In genomic region chr10:21750424-21750823, GRCh38 we compare ENCODE assay signal across 30 cellular contexts.
DNase-seq lines count a peak whose midpoint lies in the region; ATAC-seq, FAIRE-seq and TF ChIP-seq lines count a peak whose summit lies in the region.
"Had no signal": no experiment of that assay in that cellular context is flagged by ENCODE, and none has a peak within 500 bp of the region (broad histone marks: within the 10 kb centered on the region; RNA-seq: fewer than 3 reads in every experiment).

No MANE protein-coding gene starts in this region.

- H2BK12ac ChIP-seq in H1 (ENCODE audit: low read depth, low read length): peak overlapping the region; percentile 100

- FAIRE-seq in H1 (lab: Jason Lieb, UNC): no peak
- FAIRE-seq: A549 had no signal

- H3K4me2 ChIP-seq in H1 (ENCODE audit: insufficient read depth in 1 of 2, low read depth in 2 of 2, low read length in 2 of 2): peak overlapping the region in 1 of 2 experiments; percentile 61; a peak in 1 of 4 replicates
- no peak overlapping the region for H3K4me2 ChIP-seq in mesendoderm (ENCODE audit: low read length)
- H3K4me2 ChIP-seq: A549 had no signal

- H3K18ac ChIP-seq in H1 (ENCODE audit: extremely low read depth, low read length) (peak overlapping the region; percentile 84), mesendoderm (ENCODE audit: low read length) (peak overlapping the region; percentile 3)

- ATAC-seq in HG03045 (IDR thresholded peaks at IDR 0.05; ENCODE audit: unreplicated experiment): no peak
- ATAC-seq: A549; heart right ventricle; naive thymus-derived CD4-positive, alpha-beta T cell had no signal

- no peak overlapping the region for H3K14ac ChIP-seq in H1 (ENCODE audit: insufficient read length)

- DNase-seq in Caco-2 (no peak), H1 (ENCODE audit: low read depth in 1 of 2, low spot score in 2 of 2) (no peak), mesendoderm (peak; percentile 31), NCI-H2107 (lab: John Stamatoyannopoulos, UW) (no peak), NCI-H1417 (lab: John Stamatoyannopoulos, UW) (no peak)
- no peak for DNase-seq in stimulated activated CD4-positive, alpha-beta T cell treated with anti-CD3 and anti-CD28 coated beads, Interleukin-12 subunit alpha, Interleukin-12 subunit beta, amount 100 ng/mL, for 4 hours
- DNase-seq: activated CD4-positive, CD25-positive, alpha-beta regulatory T cell; activated naive CD4-positive, alpha-beta T cell treated with Interleukin-2 at 50 U/mL for 16 hours; BE2C; CD8-positive, alpha-beta memory T cell; DMS79; foreskin fibroblast; heart right ventricle; left ventricle myocardium inferior; midbrain; naive thymus-derived CD4-positive, alpha-beta T cell; NCI-H1048; NCI-H187 treated with DMSO at 0.1 percent for 48 hours; NCI-H526; stimulated activated CD4-positive, alpha-beta T cell treated with anti-CD3 and anti-CD28 coated beads, Interleukin-1b, Interleukin-23, amount 100 ng/mL, for 48 hours; stimulated activated CD8-positive, alpha-beta memory T cell treated with anti-CD3 and anti-CD28 coated beads, Interleukin-4, amount 100 ng/mL, for 48 hours had no signal

- H3K4me1 ChIP-seq in Caco-2: peaks cover 36% of the 10 kb centered on the region
- H3K4me1 ChIP-seq in HUES64 (ENCODE audit: insufficient read depth, low read length): peaks cover 36% of the 10 kb centered on the region
- peaks cover 13 to 44% (median 33%) of the 10 kb centered on the region in 4 experiments for H3K4me1 ChIP-seq in H1 (replicated peaks in 1 of 4; ENCODE audit: control insufficient read depth in 3 of 4, insufficient read depth in 4 of 4, low read length in 3 of 4)
- peaks cover 18% of the 10 kb centered on the region for H3K4me1 ChIP-seq in mesendoderm (ENCODE audit: control insufficient read depth, low read depth, low read length)
- H3K4me1 ChIP-seq: A549, heart right ventricle, left ventricle myocardium inferior, SJSA1, tibial nerve had no signal

- no peaks in the 10 kb centered on the region for H3K79me2 ChIP-seq in H1 (ENCODE audit: control insufficient read depth in 1 of 2, insufficient read depth in 2 of 2, low read length in 2 of 2)
- H3K79me2 ChIP-seq in mesendoderm (ENCODE audit: control insufficient read depth, insufficient read depth, low read length): no peaks in the 10 kb centered on the region

- peak overlapping the region; percentile 19 for H3K56ac ChIP-seq in H1 (replicated peaks; ENCODE audit: insufficient read length, low read depth, low read length)
- peak overlapping the region; percentile 12 for H3K56ac ChIP-seq in mesendoderm (ENCODE audit: low read length)

- no peaks in the 10 kb centered on the region for H3K9me3 Mint-ChIP-seq in Caco-2 (ENCODE audit: unreplicated experiment)
- H3K9me3 Mint-ChIP-seq: brain; CD8-positive, alpha-beta memory T cell; naive thymus-derived CD4-positive, alpha-beta T cell had no signal

- H3K4me1 Mint-ChIP-seq in Caco-2 (ENCODE audit: low read depth, unreplicated experiment): peaks cover 27% of the 10 kb centered on the region

- H2BK20ac ChIP-seq in H1 (ENCODE audit: low read length): peak overlapping the region; percentile 99; the same call in 1 of the 2 replicates

- peak in 1 of 2 experiments; percentile 56; a peak in 1 of 3 replicates for TF ChIP-seq POLR2A in H1 (IDR thresholded peaks at IDR 0.05; ENCODE audit: control extremely low read depth in 1 of 2, low read depth in 2 of 2, low read length in 2 of 2)

- TF ChIP-seq CTCF in Caco-2 (IDR thresholded peaks at IDR 0.05; ENCODE audit: insufficient read depth in 1 of 2, low read depth in 1 of 2, low read length in 1 of 2, severe bottlenecking in 1 of 2, unreplicated experiment in 1 of 2) (no peak), H1 (IDR thresholded peaks at IDR 0.05; ENCODE audit: control extremely low read depth in 1 of 3, insufficient read depth in 1 of 3, low read depth in 1 of 3, low read length in 3 of 3) (no peak)

- H4K20me1 ChIP-seq in H1 (replicated peaks in 1 of 2; ENCODE audit: control insufficient read depth in 1 of 2, insufficient read depth in 2 of 2, low read length in 2 of 2): no peaks in the 10 kb centered on the region

- H2AFZ ChIP-seq in H1 (ENCODE audit: low read length): no peak overlapping the region

- no peak overlapping the region for H3K23ac ChIP-seq in H1 (ENCODE audit: insufficient read length)
- no peak overlapping the region for H3K23ac ChIP-seq in mesendoderm (ENCODE audit: low read length)

- peak overlapping the region; percentile 87 for H2BK120ac ChIP-seq in H1 (replicated peaks; ENCODE audit: low read depth, low read length)
- H2BK120ac ChIP-seq in mesendoderm (ENCODE audit: low read depth, low read length): no peak overlapping the region

- H3K36me3 ChIP-seq in Caco-2 (ENCODE audit: control insufficient read depth, insufficient read depth, low read length) (no peaks in the 10 kb centered on the region), HUES64 (ENCODE audit: insufficient read depth, low read length) (no peaks in the 10 kb centered on the region), H1 (ENCODE audit: control insufficient read depth in 2 of 4, insufficient read depth in 4 of 4, low read length in 3 of 4) (no peaks in the 10 kb centered on the region; a peak in 1 of 8 replicates), mesendoderm (ENCODE audit: control insufficient read depth, insufficient read depth, low read length) (no peaks in the 10 kb centered on the region)
- H3K36me3 ChIP-seq: BE2C, SJSA1 had no signal

- H2BK15ac ChIP-seq in H1 (ENCODE audit: low read length) (0 out of 2 replicates have a peak overlapping the region, but pooled peaks have one; percentile 61), mesendoderm (replicated peaks; ENCODE audit: low read depth) (no peak overlapping the region)

- peak overlapping the region; percentile 71 for H4K8ac ChIP-seq in H1 (ENCODE audit: extremely low read depth, insufficient read depth, low read length)
- H4K8ac ChIP-seq in mesendoderm (ENCODE audit: low read depth, low read length): no peak overlapping the region

- CTCF ChIA-PET in Caco-2 (lab: Charles Lee) (interaction anchor here (0.5 kb wide), 1 partner anchor 600 kb away, joined by 3 read pairs; no protein-coding TSS in a partner anchor), H1 (lab: Charles Lee; ENCODE audit: partially characterized antibody) (interaction anchor here (0.6 to 1.3 kb wide), 3 partner anchors 10 to 42 kb away, joined by 3 read pairs; no protein-coding TSS in a partner anchor)

- H4K91ac ChIP-seq in H1 (replicated peaks; ENCODE audit: insufficient read length, low read length): peak overlapping the region; percentile 99

- no peaks in the 10 kb centered on the region for H3K79me1 ChIP-seq in H1 (ENCODE audit: low read depth, low read length)
- no peaks in the 10 kb centered on the region for H3K79me1 ChIP-seq in mesendoderm (ENCODE audit: low read length)

- no peak overlapping the region for H3K4ac ChIP-seq in H1 (replicated peaks; ENCODE audit: insufficient read length, low read depth, low read length)
- H3K4ac ChIP-seq in mesendoderm (ENCODE audit: low read depth, low read length): no peak overlapping the region

- POLR2A ChIA-PET in Caco-2 (lab: Charles Lee): no interaction called here
- POLR2A ChIA-PET in H1 (lab: Charles Lee; ENCODE audit: partially characterized antibody): interaction anchor here (0.7 to 3.1 kb wide), 12 partner anchors 9 to 247 kb away, joined by 3 to 11 read pairs (median 4); partner anchors contain the start of gene SKIDA1

- H2BK5ac ChIP-seq in H1 (ENCODE audit: low read depth, low read length) (peak overlapping the region; percentile 99), mesendoderm (ENCODE audit: low read length) (no peak overlapping the region)

- peaks cover 59% of the 10 kb centered on the region for H3K36me3 Mint-ChIP-seq in Caco-2 (ENCODE audit: insufficient read depth, unreplicated experiment)

- H3K27ac ChIP-seq in HUES64 (ENCODE audit: low read depth, low read length): peak overlapping the region; percentile 83
- H3K27ac ChIP-seq in H1 (ENCODE audit: low read depth, low read length): peak overlapping the region; percentile 65; the same call in 1 of the 2 replicates
- H3K27ac ChIP-seq in mesendoderm (ENCODE audit: low read depth, low read length): no peak overlapping the region
- H3K27ac ChIP-seq: A549, epithelial cell of prostate, heart right ventricle, HL-60, left ventricle myocardium inferior, SJSA1, tibial nerve had no signal

- H3K4me3 ChIP-seq in Caco-2 (ENCODE audit: low read depth, low read length) (no peak overlapping the region), HUES64 (ENCODE audit: low read length) (no peak overlapping the region), H1 (ENCODE audit: extremely low read depth in 1 of 4, insufficient read depth in 2 of 4, low read depth in 3 of 4, low read length in 4 of 4) (0 out of 8 replicates have a peak overlapping the region, but pooled peaks of 1 of the 4 experiments have one; percentile 3), mesendoderm (ENCODE audit: low read length) (no peak overlapping the region)
- H3K4me3 ChIP-seq: A549, heart right ventricle, left ventricle myocardium inferior, SJSA1, skin epidermis, tibial nerve had no signal

- H3K27me3 Mint-ChIP-seq in Caco-2 (ENCODE audit: insufficient read depth, unreplicated experiment): no peaks in the 10 kb centered on the region
- H3K27me3 Mint-ChIP-seq: brain; CD8-positive, alpha-beta memory T cell; naive thymus-derived CD4-positive, alpha-beta T cell had no signal

- H2AK5ac ChIP-seq in H1 (ENCODE audit: low read depth, low read length) (peak overlapping the region; percentile 45; the same call in 1 of the 2 replicates), mesendoderm (ENCODE audit: low read length) (peak overlapping the region; percentile 60)

- no peak for TF ChIP-seq RAD21 in H1 (IDR thresholded peaks at IDR 0.05 in 1 of 2, conservative IDR thresholded peaks at IDR 0.05 in 1 of 2; ENCODE audit: low read depth in 2 of 2, low read length in 2 of 2)

- H3K9me3 ChIP-seq in Caco-2 (no peaks in the 10 kb centered on the region), HUES64 (ENCODE audit: insufficient read depth, low read depth, low read length) (no peaks in the 10 kb centered on the region), H1 (ENCODE audit: insufficient read depth in 2 of 2, low read depth in 1 of 2, low read length in 1 of 2) (no peaks in the 10 kb centered on the region)
- H3K9me3 ChIP-seq: A549, BE2C, heart right ventricle, left ventricle myocardium inferior, SJSA1, tibial nerve had no signal

- WGBS in HUES64: 80% methylated on average over 12 of the region's 12 CpGs
- 72% methylated on average over 12 of the region's 12 CpGs; no CpG with 5 or more reads in 1 of the 2 experiments for WGBS in H1 (ENCODE audit: extremely low coverage in 1 of 2, insufficient coverage in 1 of 2, insufficient read length in 1 of 2, insufficient replicate concordance in 2 of 2, low coverage in 1 of 2, low lambda C conversion rate in 2 of 2, missing lambda C conversion rate in 1 of 2), 2 experiments
- no CpG with 5 or more reads among the region's 12 CpGs for WGBS in mesendoderm (ENCODE audit: extremely low coverage, insufficient coverage, low lambda C conversion rate)

- peaks cover 3% of the 10 kb centered on the region; the same call in 1 of the 2 replicates for H3K23me2 ChIP-seq in H1 (ENCODE audit: low read depth, low read length)

- TF ChIP-seq EP300 in H1 (IDR thresholded peaks at IDR 0.05; ENCODE audit: borderline replicate concordance in 1 of 2, low read depth in 2 of 2, low read length in 2 of 2): no peak

- peak overlapping the region; percentile 23 for H4K5ac ChIP-seq in H1 (ENCODE audit: insufficient read length, low read depth, low read length)
- H4K5ac ChIP-seq in mesendoderm (ENCODE audit: low read length): no peak overlapping the region

- peak overlapping the region; percentile 60 for H3K27ac Mint-ChIP-seq in Caco-2 (ENCODE audit: unreplicated experiment)

- no peaks in the 10 kb centered on the region for H3K27me3 ChIP-seq in Caco-2 (replicated peaks; ENCODE audit: control insufficient read depth, insufficient read depth, low read length)
- no peaks in the 10 kb centered on the region for H3K27me3 ChIP-seq in HUES64 (ENCODE audit: insufficient read depth, low read length)
- H3K27me3 ChIP-seq in H1 (replicated peaks in 1 of 4; ENCODE audit: control insufficient read depth in 3 of 4, extremely low read depth in 1 of 4, insufficient read depth in 3 of 4, low read length in 3 of 4): no peaks in the 10 kb centered on the region
- H3K27me3 ChIP-seq in mesendoderm (ENCODE audit: insufficient read depth, low read length, poor library complexity): no peaks in the 10 kb centered on the region
- H3K27me3 ChIP-seq: BE2C, heart right ventricle, SJSA1, tibial nerve had no signal

- H3K4me3 Mint-ChIP-seq in Caco-2 (ENCODE audit: unreplicated experiment): peak overlapping the region; percentile 53
- H3K4me3 Mint-ChIP-seq: brain; CD8-positive, alpha-beta memory T cell had no signal

- no TSS peak for BruUV-seq in Caco-2 (replicated peaks; lab: Mats Ljungman, UMichigan)

- H3K9ac ChIP-seq in HUES64 (ENCODE audit: low read depth, low read length) (peak overlapping the region; percentile 39; the same call in 1 of the 2 replicates), H1 (replicated peaks in 1 of 4; ENCODE audit: extremely low read depth in 1 of 4, low read depth in 3 of 4, low read length in 3 of 4) (no peak overlapping the region; a peak in 2 of 7 replicates), mesendoderm (ENCODE audit: low read length) (no peak overlapping the region)

- intact Hi-C loops in Caco-2 (cut with micrococcal nuclease; ENCODE audit: unreplicated experiment): loop anchor here (2.0 kb wide), 1 partner anchor 202 kb away; no protein-coding TSS in a partner anchor
